ENCODE assay signal across 9 cellular contexts in genomic region chr1:154972213-154972516, GRCh38. TPM values are rescaled to one million over a fixed set of nuclear protein-coding genes. Genes with fewer than 3 reads are reported as not detected.
DNase-seq lines count a peak whose midpoint lies in the region; ATAC-seq and TF ChIP-seq lines count a peak whose summit lies in the region.
"Had no signal": no experiment of that assay in that cellular context is flagged by ENCODE, and none has a peak within 500 bp of the region (broad histone marks: within the 10 kb centered on the region; RNA-seq: fewer than 3 reads in every experiment).

No MANE protein-coding gene starts in this region.

- peak overlapping the region; percentile 67 for H3K27ac Mint-ChIP-seq in memory B cell

- no peak for ATAC-seq in left cardiac atrium
- ATAC-seq in memory B cell (ENCODE audit: low read depth), result no peak
- ATAC-seq in upper lobe of left lung (ENCODE audit: low FRiP score in 2 of 2), result no peak
- ATAC-seq in GM21723 (IDR thresholded peaks at IDR 0.05; ENCODE audit: unreplicated experiment), result no peak

- peak overlapping the region; percentile 75 for H3K4me3 Mint-ChIP-seq in memory B cell

- H3K27me3 Mint-ChIP-seq in memory B cell, result no peaks in the 10 kb centered on the region
- H3K27me3 Mint-ChIP-seq: central memory CD8-positive, alpha-beta T cell had no signal

- WGBS in upper lobe of left lung, 2 donors, result 45 to 64% methylated on average over 3 of the region's 3 CpGs

- H3K4me3 ChIP-seq in cardiac muscle cell (no peak overlapping the region), brain microvascular endothelial cell (ENCODE audit: low read depth, low read length) (peak overlapping the region; percentile 78), upper lobe of left lung (peak overlapping the region in 2 of 4 donors; percentile 11 to 61)

- H3K9me3 ChIP-seq in cardiac muscle cell (ENCODE audit: low read depth), result no peaks in the 10 kb centered on the region
- no peaks in the 10 kb centered on the region for H3K9me3 ChIP-seq in upper lobe of left lung

- DNase-seq in cardiac muscle cell (ENCODE audit: low read depth in 1 of 2, low spot score in 1 of 2) (no peak), left cardiac atrium (no peak), brain microvascular endothelial cell (no peak), memory B cell (ENCODE audit: low spot score in 2 of 2) (no peak), upper lobe of left lung (no peak)
- no peak for DNase-seq in stimulated activated CD4-positive, alpha-beta T cell treated with anti-CD3 and anti-CD28 coated beads, Interleukin-12 subunit alpha, Interleukin-12 subunit beta, amount 100 ng/mL, for 4 hours
- DNase-seq in stimulated activated CD4-positive, alpha-beta T cell treated with anti-CD3 and anti-CD28 coated beads, Interleukin-15, amount 100 ng/mL, for 24 hours, result no peak

- TF ChIP-seq POLR2A in upper lobe of left lung (IDR thresholded peaks at IDR 0.05), result peak in 1 of 4 donors; percentile 28

- in situ Hi-C loops in brain microvascular endothelial cell (cut with HindIII; ENCODE audit: low pct_ligation_motif_present, low sequenced_read_pairs), result no loop called here

- H3K36me3 ChIP-seq in cardiac muscle cell (peaks cover 4% of the 10 kb centered on the region), brain microvascular endothelial cell (replicated peaks) (peaks cover 13% of the 10 kb centered on the region), upper lobe of left lung (peaks cover 3 to 23% (median 16%) of the 10 kb centered on the region in 4 donors)

- intact Hi-C loops in left cardiac atrium (cut with DNase I), result no loop called here

- peaks cover 27% of the 10 kb centered on the region for H3K4me1 Mint-ChIP-seq in memory B cell

- TF ChIP-seq EP300 in upper lobe of left lung (IDR thresholded peaks at IDR 0.05), result no peak

- H3K27ac ChIP-seq in cardiac muscle cell, result peak overlapping the region; percentile 98
- H3K27ac ChIP-seq in brain microvascular endothelial cell, result peak overlapping the region; percentile 96
- peak overlapping the region; percentile 97 to 99 (median 98) for H3K27ac ChIP-seq in upper lobe of left lung

- peaks cover 39% of the 10 kb centered on the region for H3K4me1 ChIP-seq in cardiac muscle cell (ENCODE audit: low read depth)
- H3K4me1 ChIP-seq in upper lobe of left lung, result peaks cover 50 to 68% (median 64%) of the 10 kb centered on the region in 4 donors

- H3K27me3 ChIP-seq in cardiac muscle cell (no peaks in the 10 kb centered on the region), brain microvascular endothelial cell (replicated peaks) (no peaks in the 10 kb centered on the region), upper lobe of left lung (no peaks in the 10 kb centered on the region)

- no peaks in the 10 kb centered on the region for H3K9me3 Mint-ChIP-seq in memory B cell
- H3K9me3 Mint-ChIP-seq: central memory CD8-positive, alpha-beta T cell had no signal

- TF ChIP-seq CTCF in cardiac muscle cell (IDR thresholded peaks at IDR 0.05; ENCODE audit: low read depth, low read length), result no peak
- no peak for TF ChIP-seq CTCF in brain microvascular endothelial cell (IDR thresholded peaks at IDR 0.05; ENCODE audit: low read depth, low read length, missing control alignments)
- no peak for TF ChIP-seq CTCF in upper lobe of left lung (IDR thresholded peaks at IDR 0.05)

- H3K36me3 Mint-ChIP-seq in memory B cell, result peaks cover 14% of the 10 kb centered on the region

RNA-seq across cellular contexts. Expression of gene SHC1, which starts 1.6 kb away (rescaled TPM):
- total RNA-seq in cardiac muscle cell (80.0 and 80.3 TPM in 2 replicates), left cardiac atrium (100 to 1,000 TPM in 1 of 2 donors, 10 to 100 TPM in 1; 88.7 to 102 TPM), upper lobe of left lung (100 to 1,000 TPM in 1 of 6 donors, 10 to 100 TPM in 5; 55.5 to 130 (median 69.1) TPM)
- 66.8 and 70.7 TPM in 2 replicates for polyA plus RNA-seq in cardiac muscle cell

RNA-seq across cellular contexts. Expression of gene CKS1B, which starts 2.3 kb away (rescaled TPM):
- total RNA-seq in cardiac muscle cell (52.9 and 96.5 TPM in 2 replicates), left cardiac atrium (10 to 100 TPM; 26.9 to 33.8 TPM), upper lobe of left lung (10 to 100 TPM in 5 of 6 donors, 1 to 10 TPM in 1; 9.9 to 31.1 (median 22.5) TPM)
- 157 and 337 TPM in 2 replicates for polyA plus RNA-seq in cardiac muscle cell

RNA-seq across cellular contexts. Expression of gene PYGO2, which starts 10.6 kb away (rescaled TPM):
- total RNA-seq in cardiac muscle cell, result 45.6 and 48.0 TPM in 2 replicates
- polyA plus RNA-seq in cardiac muscle cell, result 45.3 and 49.2 TPM in 2 replicates
- total RNA-seq in left cardiac atrium, result 10 to 100 TPM; 15.3 to 15.8 TPM
- 10 to 100 TPM; 20.1 to 41.9 (median 27.5) TPM for total RNA-seq in upper lobe of left lung

RNA-seq across cellular contexts. Expression of gene FLAD1, which starts 11.0 kb away (rescaled TPM):
- 34.3 and 39.7 TPM in 2 replicates for total RNA-seq in cardiac muscle cell
- 59.2 and 60.8 TPM in 2 replicates for polyA plus RNA-seq in cardiac muscle cell
- 10 to 100 TPM; 25.9 to 30.8 TPM for total RNA-seq in left cardiac atrium
- total RNA-seq in upper lobe of left lung, result 10 to 100 TPM; 15.6 to 62.9 (median 29.8) TPM

RNA-seq across cellular contexts. Expression of gene PBXIP1, which starts 16.3 kb away (rescaled TPM):
- total RNA-seq in cardiac muscle cell (155 and 161 TPM in 2 replicates), left cardiac atrium (10 to 100 TPM; 58.8 to 69.7 TPM), upper lobe of left lung (100 to 1,000 TPM in 1 of 6 donors, 10 to 100 TPM in 5; 72.1 to 108 (median 83.7) TPM)
- polyA plus RNA-seq in cardiac muscle cell, result 93.7 and 108 TPM in 2 replicates
